In the genomic region with DNA sequence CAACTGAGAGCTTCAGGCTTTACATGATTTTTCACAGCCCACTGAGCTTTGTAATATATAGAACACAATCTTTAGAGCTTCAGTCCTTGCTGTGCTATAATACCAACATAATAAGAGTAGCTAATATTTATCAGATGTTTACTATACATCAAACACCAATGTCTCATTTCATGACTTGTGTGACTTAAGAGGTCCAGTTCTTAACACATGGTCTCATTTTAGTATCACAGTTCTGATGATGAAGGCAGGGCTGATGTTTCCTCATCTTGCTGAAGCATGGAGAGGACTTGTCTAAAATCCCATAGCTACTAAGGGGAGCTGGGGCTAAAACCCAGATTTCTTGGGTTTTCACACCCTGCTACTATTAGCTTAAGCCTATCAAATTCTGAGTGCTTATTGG, we compare ENCODE assay signal across 11 cellular contexts.
"Had no signal": no experiment of that assay in that cellular context is flagged by ENCODE, and none has a peak within 500 bp of the region (broad histone marks: within the 10 kb centered on the region; RNA-seq: fewer than 3 reads in every experiment).

No MANE protein-coding gene starts in this region.

- H3K27me3 Mint-ChIP-seq: activated B cell treated with CpG ODN at 0.5 μM for 24 hours, T-helper 17 cell had no signal

- H3K4me1 ChIP-seq: uterus had no signal

- H3K9ac ChIP-seq: neural progenitor cell had no signal

- H3K9me3 Mint-ChIP-seq: activated B cell treated with CpG ODN at 0.5 μM for 24 hours, neural progenitor cell had no signal

- H2AFZ ChIP-seq: neural progenitor cell had no signal

- H3K27ac ChIP-seq: neural progenitor cell, ovary, uterus had no signal

- H3K4me2 ChIP-seq: neural progenitor cell had no signal

- H3K27ac Mint-ChIP-seq: activated B cell treated with CpG ODN at 0.5 μM for 24 hours, neural progenitor cell had no signal

- DNase-seq: activated B cell treated with CpG ODN at 0.5 μM for 24 hours; activated gamma-delta T cell; ovary; stimulated activated CD4-positive, alpha-beta T cell treated with anti-CD3 and anti-CD28 coated beads, Interleukin-4, amount 100 ng/mL, for 1 hour; stimulated activated CD8-positive, alpha-beta memory T cell treated with anti-CD3 and anti-CD28 coated beads, Interleukin-4, amount 100 ng/mL, for 48 hours; T-helper 17 cell; uterus had no signal

- H3K4me3 Mint-ChIP-seq: activated B cell treated with CpG ODN at 0.5 μM for 24 hours, neural progenitor cell, T-helper 17 cell had no signal

- FAIRE-seq: colon, frontal cortex had no signal

- ATAC-seq: SK-N-SH treated with all-trans-retinoic acid at 6 μM for 48 hours, T-helper 17 cell had no signal

- H3K27me3 ChIP-seq: neural progenitor cell, ovary, uterus had no signal

- H3K9me3 ChIP-seq: ovary, uterus had no signal

- H3K36me3 ChIP-seq: neural progenitor cell, ovary, uterus had no signal

- H3K4me3 ChIP-seq: neural progenitor cell, ovary, uterus had no signal
